ENCODE assay signal across 16 cellular contexts in the genomic region with DNA sequence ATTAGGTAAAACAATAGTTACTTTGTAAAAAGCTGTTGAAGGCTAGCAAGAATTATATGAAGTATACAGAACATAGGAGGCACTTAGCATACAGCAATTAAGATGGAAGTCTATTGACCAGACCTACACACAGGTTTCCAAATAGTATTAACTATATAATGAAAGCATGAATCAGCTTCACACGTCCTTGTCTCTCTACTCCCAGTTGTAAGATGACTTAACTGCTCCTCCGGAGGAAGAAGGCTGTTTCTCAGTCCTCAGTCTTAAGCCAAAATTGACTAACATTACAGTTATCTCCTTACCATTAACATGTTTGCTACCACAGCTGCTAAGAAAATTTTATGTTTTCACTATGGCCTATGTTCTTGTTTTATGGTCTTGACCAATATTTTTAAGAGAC. TPM values are rescaled to one million over a fixed set of nuclear protein-coding genes. Genes with fewer than 3 reads are reported as not detected.
DNase-seq lines count a peak whose midpoint lies in the region; ATAC-seq and TF ChIP-seq lines count a peak whose summit lies in the region.
"Had no signal": no experiment of that assay in that cellular context is flagged by ENCODE, and none has a peak within 500 bp of the region (broad histone marks: within the 10 kb centered on the region; RNA-seq: fewer than 3 reads in every experiment).

No MANE protein-coding gene starts in this region.

- H3K9ac ChIP-seq in fibroblast of lung (ENCODE audit: insufficient read depth, low read length) (no peak overlapping the region), subcutaneous abdominal adipose tissue (ENCODE audit: low read length in 5 of 5) (no peak overlapping the region)

- H3K27ac Mint-ChIP-seq in activated CD4-positive, alpha-beta memory T cell treated with anti-CD3 and anti-CD28 coated beads, Interleukin-2, amount 10 ng/mL, durations not matched to agents 7 days and 5 days, result peak overlapping the region; percentile 32
- H3K27ac Mint-ChIP-seq: WTC11 had no signal

- peaks cover 4% of the 10 kb centered on the region for H4K20me1 ChIP-seq in fibroblast of lung (ENCODE audit: control insufficient read depth, extremely low read depth, insufficient read depth, low read length)

- peaks cover 19% of the 10 kb centered on the region for H3K4me1 ChIP-seq in fibroblast of lung (ENCODE audit: control insufficient read depth, extremely low read depth, insufficient read depth, low read length)
- peaks cover 14 to 49% (median 45%) of the 10 kb centered on the region in 5 donors for H3K4me1 ChIP-seq in subcutaneous abdominal adipose tissue (ENCODE audit: control insufficient read depth in 5 of 5, insufficient read depth in 5 of 5, low read length in 5 of 5)
- peaks cover 9% of the 10 kb centered on the region for H3K4me1 ChIP-seq in ovary (ENCODE audit: insufficient read depth)

- H3K9me3 Mint-ChIP-seq in activated T-cell treated with anti-CD3 and anti-CD28 coated beads, Interleukin-2, amount 50 U/mL, for 4 hours, result no peaks in the 10 kb centered on the region
- H3K9me3 Mint-ChIP-seq in activated CD4-positive, alpha-beta memory T cell treated with anti-CD3 and anti-CD28 coated beads, Interleukin-2, amount 10 ng/mL, durations not matched to agents 7 days and 5 days, result no peaks in the 10 kb centered on the region
- H3K9me3 Mint-ChIP-seq: neural crest cell, WTC11 had no signal

- H3K4me3 ChIP-seq in fibroblast of lung (replicated peaks in 1 of 4; ENCODE audit: control extremely low read depth in 1 of 4, insufficient read depth in 1 of 4, low read depth in 3 of 4, low read length in 4 of 4) (no peak overlapping the region), subcutaneous abdominal adipose tissue (ENCODE audit: low read depth in 1 of 5, low read length in 5 of 5) (no peak overlapping the region), ovary (no peak overlapping the region)
- H3K4me3 ChIP-seq: coronary artery, vagina had no signal

- H3K36me3 ChIP-seq in fibroblast of lung (ENCODE audit: control insufficient read depth, insufficient read depth, low read length) (no peaks in the 10 kb centered on the region), subcutaneous abdominal adipose tissue (ENCODE audit: control insufficient read depth in 5 of 5, insufficient read depth in 5 of 5, low read length in 5 of 5) (no peaks in the 10 kb centered on the region), ovary (no peaks in the 10 kb centered on the region)
- H3K36me3 ChIP-seq: vagina had no signal

- POLR2A ChIA-PET in activated CD4-positive, alpha-beta memory T cell treated with anti-CD3 and anti-CD28 coated beads, Interleukin-2, amount 10 ng/mL, durations not matched to agents 7 days and 5 days (lab: Charles Lee), result interaction anchor here (0.8 to 2.0 kb wide), 6 partner anchors 10 to 62 kb away, joined by 3 to 10 read pairs (median 6); no protein-coding TSS in a partner anchor

- H3K27me3 Mint-ChIP-seq in activated T-cell treated with anti-CD3 and anti-CD28 coated beads, Interleukin-2, amount 50 U/mL, for 4 hours (ENCODE audit: low read depth), result no peaks in the 10 kb centered on the region
- no peaks in the 10 kb centered on the region for H3K27me3 Mint-ChIP-seq in activated CD4-positive, alpha-beta memory T cell treated with anti-CD3 and anti-CD28 coated beads, Interleukin-2, amount 10 ng/mL, durations not matched to agents 7 days and 5 days

- H3K27ac ChIP-seq in fibroblast of lung (ENCODE audit: insufficient read depth, low read length), result no peak overlapping the region
- peak overlapping the region; percentile 43 for H3K27ac ChIP-seq in subcutaneous abdominal adipose tissue (ENCODE audit: low read depth, low read length)
- no peak overlapping the region for H3K27ac ChIP-seq in ovary
- H3K27ac ChIP-seq: coronary artery had no signal

- peaks cover 62% of the 10 kb centered on the region for H3K4me1 Mint-ChIP-seq in activated T-cell treated with anti-CD3 and anti-CD28 coated beads, Interleukin-2, amount 50 U/mL, for 4 hours (ENCODE audit: low read depth)
- H3K4me1 Mint-ChIP-seq in activated CD4-positive, alpha-beta memory T cell treated with anti-CD3 and anti-CD28 coated beads, Interleukin-2, amount 10 ng/mL, durations not matched to agents 7 days and 5 days, result peaks cover 52% of the 10 kb centered on the region

- H3K36me3 Mint-ChIP-seq in activated T-cell treated with anti-CD3 and anti-CD28 coated beads, Interleukin-2, amount 50 U/mL, for 4 hours (ENCODE audit: insufficient read depth), result peaks cover 7% of the 10 kb centered on the region
- peaks cover 3% of the 10 kb centered on the region for H3K36me3 Mint-ChIP-seq in activated CD4-positive, alpha-beta memory T cell treated with anti-CD3 and anti-CD28 coated beads, Interleukin-2, amount 10 ng/mL, durations not matched to agents 7 days and 5 days (ENCODE audit: low read depth)

- H2AFZ ChIP-seq in fibroblast of lung (ENCODE audit: low read length), result no peak overlapping the region

- TF ChIP-seq POLR2A in ovary (IDR thresholded peaks at IDR 0.05), result no peak

- no peaks in the 10 kb centered on the region for H3K27me3 ChIP-seq in fibroblast of lung (ENCODE audit: control insufficient read depth, insufficient read depth, low read length)
- H3K27me3 ChIP-seq in subcutaneous abdominal adipose tissue (ENCODE audit: control insufficient read depth in 5 of 5, insufficient read depth in 4 of 5, low read length in 5 of 5), result no peaks in the 10 kb centered on the region
- H3K27me3 ChIP-seq in ovary, result no peaks in the 10 kb centered on the region
- H3K27me3 ChIP-seq: vagina had no signal

- peak overlapping the region; percentile 5 for H3K4me2 ChIP-seq in fibroblast of lung (ENCODE audit: extremely low read depth, insufficient read depth, low read length)

- H3K9me3 ChIP-seq in fibroblast of lung (ENCODE audit: control insufficient read depth, insufficient read depth, low read depth, low read length), result no peaks in the 10 kb centered on the region
- no peaks in the 10 kb centered on the region for H3K9me3 ChIP-seq in subcutaneous abdominal adipose tissue (ENCODE audit: control insufficient read depth in 5 of 5, low read length in 5 of 5)
- no peaks in the 10 kb centered on the region for H3K9me3 ChIP-seq in ovary
- H3K9me3 ChIP-seq: vagina had no signal

- TF ChIP-seq CTCF in fibroblast of lung (conservative IDR thresholded peaks at IDR 0.05 in 1 of 2, IDR thresholded peaks at IDR 0.05 in 1 of 2; ENCODE audit: low read depth in 1 of 2, low read length in 2 of 2) (no peak), ovary (IDR thresholded peaks at IDR 0.05) (no peak)

- TF ChIP-seq EP300 in ovary (IDR thresholded peaks at IDR 0.05), result no peak

- no peak for DNase-seq in activated T-cell treated with anti-CD3 and anti-CD28 coated beads, Interleukin-2, amount 50 U/mL, for 4 hours
- no peak for DNase-seq in activated T-cell treated with anti-CD3 and anti-CD28 coated beads, Interleukin-2, amount 50 U/mL, for 1 hour
- DNase-seq in activated CD4-positive, alpha-beta memory T cell treated with anti-CD3 and anti-CD28 coated beads, Interleukin-2, amount 10 ng/mL, durations not matched to agents 7 days and 5 days, result no peak
- DNase-seq in fibroblast of lung (ENCODE audit: low read depth in 2 of 2), result no peak
- DNase-seq in effector CD4-positive, alpha-beta T cell, result no peak
- no peak for DNase-seq in ovary
- DNase-seq in COLO829 (ENCODE audit: low spot score), result no peak
- DNase-seq: activated naive CD4-positive, alpha-beta T cell; foreskin melanocyte; Karpas-422; stimulated activated CD4-positive, alpha-beta T cell treated with anti-CD3 and anti-CD28 coated beads, Interleukin-12 subunit alpha, Interleukin-12 subunit beta, amount 100 ng/mL, for 4 hours had no signal

- CTCF ChIA-PET in activated CD4-positive, alpha-beta memory T cell treated with anti-CD3 and anti-CD28 coated beads, Interleukin-2, amount 10 ng/mL, durations not matched to agents 7 days and 5 days (lab: Charles Lee), result interaction anchor here (0.6 to 1.1 kb wide), 2 partner anchors 24 to 37 kb away, joined by 3 to 4 read pairs; a partner anchor contains a TSS

- 43 to 63% (median 51%) methylated on average over 2 of the region's 2 CpGs for WGBS in ovary, 3 donors

- peaks cover 20% of the 10 kb centered on the region for H3K79me2 ChIP-seq in fibroblast of lung (ENCODE audit: control insufficient read depth, insufficient read depth, low read length)

- intact Hi-C loops in ovary (cut with DNase I), result no loop called here

- peak overlapping the region; percentile 5 for H3K4me3 Mint-ChIP-seq in activated T-cell treated with anti-CD3 and anti-CD28 coated beads, Interleukin-2, amount 50 U/mL, for 4 hours
- no peak overlapping the region for H3K4me3 Mint-ChIP-seq in activated CD4-positive, alpha-beta memory T cell treated with anti-CD3 and anti-CD28 coated beads, Interleukin-2, amount 10 ng/mL, durations not matched to agents 7 days and 5 days
- H3K4me3 Mint-ChIP-seq: neural crest cell, WTC11 had no signal

- peak; percentile 53 to 61 for ATAC-seq in activated T-cell treated with anti-CD3 and anti-CD28 coated beads, Interleukin-2, amount 50 U/mL, for 4 hours
- ATAC-seq: WTC11 had no signal

RNA-seq across cellular contexts. Expression of a gene that starts 24.7 kb away (rescaled TPM):
- total RNA-seq in activated T-cell treated with anti-CD3 and anti-CD28 coated beads, Interleukin-2, amount 50 U/mL, for 4 hours, result 10 to 100 TPM; 28.7 to 48.8 (median 36.5) TPM
- 10 to 100 TPM; 36.4 to 43.0 TPM for total RNA-seq in activated CD4-positive, alpha-beta memory T cell treated with anti-CD3 and anti-CD28 coated beads, Interleukin-2, amount 10 ng/mL, durations not matched to agents 7 days and 5 days
- total RNA-seq in fibroblast of lung, result 11.8 and 22.8 TPM in 2 replicates
- polyA plus RNA-seq in fibroblast of lung, result 7.1 and 9.7 TPM in 2 replicates
- polyA plus RNA-seq in fibroblast of lung (2012), result 11.7 and 13.1 TPM in 2 replicates
- polyA minus RNA-seq in fibroblast of lung (ENCODE audit: low replicate concordance), result 35.1 and 35.2 TPM in 2 replicates
- 100 to 1,000 TPM in 1 of 7 donors, 10 to 100 TPM in 6; 33.3 to 134 (median 56.2) TPM for total RNA-seq in ovary
- polyA plus RNA-seq in ovary, result 10 to 100 TPM; 18.3 to 59.5 TPM
